Comparison of ENCODE assay signal across 8 cellular contexts in genomic region chr3:197654082-197654996, GRCh38.
DNase-seq lines count a peak whose midpoint lies in the region; ATAC-seq and TF ChIP-seq lines count a peak whose summit lies in the region.
"Not testable (repeated sequence)": the region's sequence is repeated elsewhere in the genome, so short reads cannot be mapped to it uniquely, and the experiment has no call there.

No MANE protein-coding gene starts in this region.

- TF ChIP-seq POLR2A in body of pancreas (IDR thresholded peaks at IDR 0.05); tibial nerve (IDR thresholded peaks at IDR 0.05): not testable (repeated sequence)

- not testable (repeated sequence) for H3K36me3 Mint-ChIP-seq in activated CD4-positive, alpha-beta T cell treated with anti-CD3 and anti-CD28 coated beads for 36 hours (ENCODE audit: low read depth)

- not testable (repeated sequence) for H3K27ac Mint-ChIP-seq in activated CD4-positive, alpha-beta T cell treated with anti-CD3 and anti-CD28 coated beads for 36 hours

- TF ChIP-seq EP300 in tibial nerve (IDR thresholded peaks at IDR 0.05) = not testable (repeated sequence)

- H3K4me3 ChIP-seq in HEK293 (ENCODE audit: low read depth, low read length) (peak overlapping the region; percentile 37), body of pancreas (peak overlapping the region in 1 of 2 donors; percentile 34), iPS-11a (ENCODE audit: low read depth, low read length) (peak overlapping the region; percentile 27), tibial nerve (peak overlapping the region in 3 of 4 donors; percentile 13 to 53 (median 35))

- H3K9me3 Mint-ChIP-seq in activated CD4-positive, alpha-beta T cell treated with anti-CD3 and anti-CD28 coated beads for 36 hours (ENCODE audit: low read depth) = not testable (repeated sequence)

- peak; percentile 90 for ATAC-seq in GM18867 (IDR thresholded peaks at IDR 0.05; ENCODE audit: unreplicated experiment)
- ATAC-seq in HG03521 (IDR thresholded peaks at IDR 0.05; ENCODE audit: unreplicated experiment) = peak; percentile 81
- ATAC-seq in activated CD4-positive, alpha-beta T cell treated with anti-CD3 and anti-CD28 coated beads for 36 hours = peak; percentile 87
- peak; percentile 99 for ATAC-seq in body of pancreas

- CTCF ChIA-PET in HEK293 (lab: Yijun Ruan, JAX); activated CD4-positive, alpha-beta T cell treated with anti-CD3 and anti-CD28 coated beads for 36 hours (lab: Charles Lee): not testable (repeated sequence)

- intact Hi-C loops in activated CD4-positive, alpha-beta T cell treated with anti-CD3 and anti-CD28 coated beads for 36 hours (cut with DNase I, micrococcal nuclease); body of pancreas (cut with DNase I): not testable (repeated sequence)

- H3K27me3 Mint-ChIP-seq in activated CD4-positive, alpha-beta T cell treated with anti-CD3 and anti-CD28 coated beads for 36 hours = not testable (repeated sequence)

- H3K4me1 ChIP-seq in HEK293 (ENCODE audit: control insufficient read depth, insufficient read depth, low read length); body of pancreas; tibial nerve: not testable (repeated sequence)

- H3K36me3 ChIP-seq in HEK293 (ENCODE audit: control insufficient read depth in 2 of 2, insufficient read depth in 1 of 2, low read length in 2 of 2); body of pancreas (replicated peaks in 1 of 2; ENCODE audit: insufficient read depth in 1 of 2, low read depth in 2 of 2); tibial nerve: not testable (repeated sequence)

- DNase-seq in activated CD4-positive, alpha-beta T cell treated with anti-CD3 and anti-CD28 coated beads for 36 hours = peak; percentile 47
- DNase-seq in body of pancreas (peak in 1 of 4 donors; percentile 31), retina (peak; percentile 46)
- DNase-seq in tibial nerve (ENCODE audit: low spot score in 2 of 2) = not testable (repeated sequence)

- POLR2A ChIA-PET in HEK293 (lab: Yijun Ruan, JAX); activated CD4-positive, alpha-beta T cell treated with anti-CD3 and anti-CD28 coated beads for 36 hours (lab: Charles Lee): not testable (repeated sequence)

- H3K4me1 Mint-ChIP-seq in activated CD4-positive, alpha-beta T cell treated with anti-CD3 and anti-CD28 coated beads for 36 hours = peaks cover 22% of the 10 kb centered on the region

- 3% methylated on average over 13 of the region's 101 CpGs; no CpG with 5 or more reads in 1 of the 2 donors for WGBS in body of pancreas, 2 donors
- no CpG with 5 or more reads among the region's 101 CpGs for WGBS in tibial nerve, 2 donors

- not testable (repeated sequence) for H3K27ac ChIP-seq in HEK293 (ENCODE audit: extremely low read depth, low read depth, low read length)
- H3K27ac ChIP-seq in body of pancreas (peak overlapping the region in 3 of 4 donors; percentile 57 to 85 (median 70)), tibial nerve (peak overlapping the region in 2 of 4 donors; percentile 65 to 70)

- H3K9me3 ChIP-seq in HEK293 (ENCODE audit: control insufficient read depth, insufficient read depth, low read depth, low read length); body of pancreas; tibial nerve: not testable (repeated sequence)

- H3K4me3 Mint-ChIP-seq in activated CD4-positive, alpha-beta T cell treated with anti-CD3 and anti-CD28 coated beads for 36 hours = peak overlapping the region; percentile 44

- not testable (repeated sequence) for H3K27me3 ChIP-seq in body of pancreas, tibial nerve

- TF ChIP-seq CTCF in HEK293 (tag by site-specific recombination; IDR thresholded peaks at IDR 0.05); body of pancreas (IDR thresholded peaks at IDR 0.05); tibial nerve (IDR thresholded peaks at IDR 0.05): not testable (repeated sequence)
